In genomic region chr17:50686494-50687199, GRCh38 we compare ENCODE assay signal across 9 cellular contexts. TPM values are rescaled to one million over a fixed set of nuclear protein-coding genes. Genes with fewer than 3 reads are reported as not detected.
A peak's percentile ranks its signal among the peaks of the same experiment; 100 is the strongest.
DNase-seq lines count a peak whose midpoint lies in the region; ATAC-seq and TF ChIP-seq lines count a peak whose summit lies in the region.
"Had no signal": no experiment of that assay in that cellular context is flagged by ENCODE, and none has a peak within 500 bp of the region (broad histone marks: within the 10 kb centered on the region; RNA-seq: fewer than 3 reads in every experiment).

No MANE protein-coding gene starts in this region.

- peak overlapping the region; percentile 28 for H2AFZ ChIP-seq in mammary epithelial cell (ENCODE audit: low read depth, low read length)

- 18% methylated on average over 14 of the region's 14 CpGs for WGBS in mammary epithelial cell (ENCODE audit: low coverage, missing lambda C conversion rate)
- 59 to 60% methylated on average over 13 to 14 of the region's 14 CpGs for WGBS in upper lobe of left lung, 2 donors

- peak; percentile 69 for ATAC-seq in left lung
- ATAC-seq in upper lobe of left lung (ENCODE audit: low FRiP score in 2 of 2): peak; percentile 38 to 81
- no peak for ATAC-seq in GM19328 (IDR thresholded peaks at IDR 0.05; ENCODE audit: unreplicated experiment)
- ATAC-seq in GM21423 (IDR thresholded peaks at IDR 0.05; ENCODE audit: unreplicated experiment): no peak

- H3K27ac ChIP-seq in mammary epithelial cell (ENCODE audit: insufficient read depth, low read depth, low read length): no peak overlapping the region
- peak overlapping the region; percentile 14 to 28 for H3K27ac ChIP-seq in left lung
- H3K27ac ChIP-seq in upper lobe of left lung: peak overlapping the region in 2 of 4 donors; percentile 18 to 43

- no peak overlapping the region for H3K4me3 ChIP-seq in mammary epithelial cell (replicated peaks in 1 of 3; ENCODE audit: insufficient read depth in 1 of 3, low read depth in 2 of 3, low read length in 3 of 3)
- no peak overlapping the region for H3K4me3 ChIP-seq in left lung
- no peak overlapping the region for H3K4me3 ChIP-seq in upper lobe of left lung

- dilution Hi-C loops in mammary epithelial cell (cut with HindIII; ENCODE audit: low sequenced_read_pairs): loop anchor here (10.0 kb wide), 1 partner anchor 52 kb away; the partner anchor contains the start of gene ABCC3

- no TSS peak for BruUV-seq in mammary epithelial cell (replicated peaks; lab: Mats Ljungman, UMichigan)

- H3K9ac ChIP-seq in mammary epithelial cell (ENCODE audit: insufficient read depth, low read length): no peak overlapping the region

- in situ Hi-C loops in mammary epithelial cell (cut with MboI; ENCODE audit: low sequenced_read_pairs in 2 of 2): no loop called here

- H3K9me3 ChIP-seq in mammary epithelial cell (replicated peaks; ENCODE audit: insufficient read depth, low read length) (no peaks in the 10 kb centered on the region), left lung (no peaks in the 10 kb centered on the region), upper lobe of left lung (no peaks in the 10 kb centered on the region)

- H3K36me3 ChIP-seq in mammary epithelial cell (ENCODE audit: insufficient read depth, low read length) (peaks cover 2% of the 10 kb centered on the region), left lung (no peaks in the 10 kb centered on the region), upper lobe of left lung (no peaks in the 10 kb centered on the region)

- no peaks in the 10 kb centered on the region for H3K27me3 ChIP-seq in mammary epithelial cell (ENCODE audit: insufficient read depth, low read length)
- peaks cover 0 to 15% of the 10 kb centered on the region in 2 donors for H3K27me3 ChIP-seq in left lung
- no peaks in the 10 kb centered on the region for H3K27me3 ChIP-seq in upper lobe of left lung

- H3K79me2 ChIP-seq in mammary epithelial cell (ENCODE audit: insufficient read depth, low read length): no peaks in the 10 kb centered on the region

- no peak for TF ChIP-seq EP300 in upper lobe of left lung (IDR thresholded peaks at IDR 0.05)

- TF ChIP-seq POLR2A in upper lobe of left lung (IDR thresholded peaks at IDR 0.05): no peak

- intact Hi-C loops in mammary epithelial cell (cut with micrococcal nuclease) (no loop called here), left lung (cut with DNase I) (loop anchor here in 1 of 2 donors (10.0 kb wide), 1 partner anchor 52 kb away; the partner anchor contains the start of gene ABCC3)

- H4K20me1 ChIP-seq in mammary epithelial cell (ENCODE audit: insufficient read depth, low read length): no peaks in the 10 kb centered on the region

- CTCF ChIA-PET in mammary epithelial cell (lab: Charles Lee; ENCODE audit: low non-redundant PET): no interaction called here

- H3K4me1 ChIP-seq in mammary epithelial cell (ENCODE audit: insufficient read depth, low read length) (peaks cover 33% of the 10 kb centered on the region), left lung (peaks cover 15 to 41% of the 10 kb centered on the region in 2 donors), upper lobe of left lung (peaks cover 19 to 30% (median 23%) of the 10 kb centered on the region in 4 donors)

- TF ChIP-seq CTCF in mammary epithelial cell (conservative IDR thresholded peaks at IDR 0.05 in 1 of 2, IDR thresholded peaks at IDR 0.05 in 1 of 2; ENCODE audit: extremely low read depth in 1 of 2, insufficient read depth in 1 of 2, low read depth in 1 of 2, low read length in 2 of 2) (no peak), left lung (IDR thresholded peaks at IDR 0.05) (no peak), upper lobe of left lung (IDR thresholded peaks at IDR 0.05) (no peak)

- DNase-seq in HS-27A (ENCODE audit: low read depth): peak; percentile 69
- no peak for DNase-seq in mammary epithelial cell
- DNase-seq in left lung: peak in 1 of 2 donors; percentile 56
- peak in 1 of 2 donors; percentile 48 for DNase-seq in upper lobe of left lung
- no peak for DNase-seq in NOMO-1 treated with DMSO at 0.1 percent for 48 hours (lab: John Stamatoyannopoulos, UW; ENCODE audit: unreplicated experiment)
- DNase-seq in NOMO-1 (lab: John Stamatoyannopoulos, UW; ENCODE audit: unreplicated experiment in 2 of 2): no peak

- H3K4me2 ChIP-seq in mammary epithelial cell (ENCODE audit: insufficient read depth, low read depth, low read length): peak overlapping the region; percentile 17

RNA-seq across cellular contexts. Expression of gene ANKRD40, which starts 21.1 kb away (rescaled TPM):
- total RNA-seq in mammary epithelial cell (10 to 100 TPM; 36.3 to 38.5 TPM), left lung (10 to 100 TPM; 42.2 to 47.1 TPM), upper lobe of left lung (10 to 100 TPM; 27.9 to 52.9 (median 43.7) TPM)
- 28.3 TPM for polyA plus RNA-seq in mammary epithelial cell
- 30.4 TPM for polyA minus RNA-seq in mammary epithelial cell

RNA-seq across cellular contexts. Expression of gene LUC7L3, which starts 32.8 kb away (rescaled TPM):
- total RNA-seq in mammary epithelial cell: 10 to 100 TPM; 13.5 to 83.9 TPM
- 54.1 TPM for polyA plus RNA-seq in mammary epithelial cell
- 21.9 TPM for polyA minus RNA-seq in mammary epithelial cell
- 10 to 100 TPM; 76.1 to 89.2 TPM for total RNA-seq in left lung
- total RNA-seq in upper lobe of left lung: 100 to 1,000 TPM in 2 of 6 donors, 10 to 100 TPM in 4; 38.2 to 625 (median 91.4) TPM

RNA-seq across cellular contexts. Expression of gene ABCC3, which starts 52.0 kb away (rescaled TPM):
- total RNA-seq in mammary epithelial cell: 100 to 1,000 TPM in 1 of 2 donors, 10 to 100 TPM in 1; 80.7 to 113 TPM
- polyA plus RNA-seq in mammary epithelial cell: 49.6 TPM
- polyA minus RNA-seq in mammary epithelial cell: 62.4 TPM
- total RNA-seq in left lung: 100 to 1,000 TPM in 1 of 2 donors, 10 to 100 TPM in 1; 52.3 to 120 TPM
- total RNA-seq in upper lobe of left lung: 100 to 1,000 TPM in 1 of 6 donors, 10 to 100 TPM in 5; 34.2 to 268 (median 57.7) TPM
- total RNA-seq: activated CD8-positive, alpha-beta memory T cell treated with anti-CD3 and anti-CD28 coated beads for 36 hours had no signal

Comparison
In these comparisons a context has a peak if more than half of its experiments do, and no peak if none do; other contexts are left out.
1. ATAC-seq: peak in left lung (single experiment) and upper lobe of left lung (2 of 2); none in GM19328 (single experiment) and GM21423 (single experiment).